Comparison of ENCODE assay signal across 16 cellular contexts in the genomic region with DNA sequence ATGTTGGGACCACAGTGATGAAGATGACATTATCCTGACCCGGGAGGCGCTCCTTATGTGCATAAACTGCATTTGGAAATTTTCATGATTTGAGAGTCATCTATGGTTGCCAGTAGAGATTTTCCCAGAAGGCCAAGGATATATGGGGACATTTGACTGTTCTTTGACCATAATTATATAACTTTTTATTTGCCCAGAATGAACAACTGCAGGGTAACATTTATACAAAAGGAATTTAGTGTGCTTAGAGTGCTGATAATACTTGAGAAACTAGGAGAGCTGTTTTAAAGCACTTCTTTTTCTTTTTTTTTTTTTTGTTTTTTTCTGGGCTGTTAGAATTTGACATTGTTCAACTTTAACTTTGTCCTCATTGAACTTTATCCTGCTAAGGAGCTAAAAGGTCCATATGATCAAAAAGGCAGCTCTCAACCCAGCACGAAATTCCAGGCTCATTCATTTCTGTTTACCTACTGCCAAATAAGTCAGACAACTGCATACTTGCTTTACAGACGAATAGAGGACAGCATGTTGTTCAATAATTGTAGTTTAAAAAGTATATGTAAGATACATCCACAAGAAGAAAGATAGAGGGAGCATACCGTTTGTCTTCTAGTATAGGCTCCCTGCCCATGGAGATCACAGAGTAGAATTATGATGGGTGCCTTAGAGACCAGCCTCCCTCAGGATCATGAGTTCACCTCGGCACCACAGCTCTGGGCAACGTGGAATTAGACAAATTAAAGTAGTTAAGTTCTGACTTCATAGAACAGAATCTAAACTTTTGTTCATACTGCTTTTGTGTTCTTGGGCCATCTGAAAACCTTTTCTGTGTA.
DNase-seq lines count a peak whose midpoint lies in the region; ATAC-seq and TF ChIP-seq lines count a peak whose summit lies in the region.
"Had no signal": no experiment of that assay in that cellular context is flagged by ENCODE, and none has a peak within 500 bp of the region (broad histone marks: within the 10 kb centered on the region; RNA-seq: fewer than 3 reads in every experiment).

No MANE protein-coding gene starts in this region.

- dilution Hi-C loops in mammary epithelial cell (cut with HindIII; ENCODE audit: low sequenced_read_pairs) = loop anchor here (5.0 kb wide), 1 partner anchor 65 kb away; no protein-coding TSS in a partner anchor

- H3K36me3 ChIP-seq in mammary epithelial cell (ENCODE audit: insufficient read depth, low read length) (no peaks in the 10 kb centered on the region), mucosa of rectum (ENCODE audit: control insufficient read depth in 2 of 2, insufficient read depth in 2 of 2, low read length in 2 of 2) (no peaks in the 10 kb centered on the region)

- peak overlapping the region; percentile 81 for H3K27ac Mint-ChIP-seq in type B pancreatic cell
- H3K27ac Mint-ChIP-seq: CD8-positive, alpha-beta T cell; naive thymus-derived CD4-positive, alpha-beta T cell; T-cell had no signal

- peak overlapping the region; percentile 75 for H3K4me2 ChIP-seq in mammary epithelial cell (ENCODE audit: insufficient read depth, low read depth, low read length)

- no peaks in the 10 kb centered on the region for H4K20me1 ChIP-seq in mammary epithelial cell (ENCODE audit: insufficient read depth, low read length)

- TF ChIP-seq CTCF in mammary epithelial cell (conservative IDR thresholded peaks at IDR 0.05 in 1 of 2, IDR thresholded peaks at IDR 0.05 in 1 of 2; ENCODE audit: extremely low read depth in 1 of 2, insufficient read depth in 1 of 2, low read depth in 1 of 2, low read length in 2 of 2) (no peak), type B pancreatic cell (conservative IDR thresholded peaks at IDR 0.05) (no peak)

- ATAC-seq in Right ventricle myocardium superior (ENCODE audit: poor library complexity) = peak; percentile 22
- no peak for ATAC-seq in GM19328 (IDR thresholded peaks at IDR 0.05; ENCODE audit: unreplicated experiment)
- ATAC-seq: CD8-positive, alpha-beta T cell; naive thymus-derived CD4-positive, alpha-beta T cell; T-cell had no signal

- BruUV-seq in mammary epithelial cell (replicated peaks; lab: Mats Ljungman, UMichigan) = no TSS peak

- H3K36me3 Mint-ChIP-seq in type B pancreatic cell = no peaks in the 10 kb centered on the region
- H3K36me3 Mint-ChIP-seq: CD8-positive, alpha-beta T cell; naive thymus-derived CD4-positive, alpha-beta T cell; T-cell had no signal

- H3K9ac ChIP-seq in mammary epithelial cell (ENCODE audit: insufficient read depth, low read length) (peak overlapping the region; percentile 43), mucosa of rectum (ENCODE audit: low read depth in 1 of 2, low read length in 2 of 2) (peak overlapping the region; percentile 9 to 65)

- in situ Hi-C loops in mammary epithelial cell (cut with MboI; ENCODE audit: low sequenced_read_pairs in 2 of 2) = no loop called here

- no peaks in the 10 kb centered on the region for H3K9me3 Mint-ChIP-seq in type B pancreatic cell
- H3K9me3 Mint-ChIP-seq: CD8-positive, alpha-beta T cell; naive thymus-derived CD4-positive, alpha-beta T cell; T-cell had no signal

- H3K9me3 ChIP-seq in mammary epithelial cell (replicated peaks; ENCODE audit: insufficient read depth, low read length) = no peaks in the 10 kb centered on the region
- H3K9me3 ChIP-seq in mucosa of rectum (ENCODE audit: control insufficient read depth in 2 of 2, low read length in 2 of 2) = no peaks in the 10 kb centered on the region

- intact Hi-C loops in Right ventricle myocardium superior (cut with DNase I) = no loop called here
- intact Hi-C loops in cardiac septum (cut with DNase I) = no loop called here
- intact Hi-C loops in mammary epithelial cell (cut with micrococcal nuclease) = no loop called here

- H3K79me2 ChIP-seq in mammary epithelial cell (ENCODE audit: insufficient read depth, low read length) = peaks cover 98% of the 10 kb centered on the region

- H3K4me3 ChIP-seq in mammary epithelial cell (replicated peaks in 1 of 3; ENCODE audit: insufficient read depth in 1 of 3, low read depth in 2 of 3, low read length in 3 of 3) (peak overlapping the region in 1 of 3 experiments; percentile 10), mucosa of rectum (ENCODE audit: low read length in 2 of 2) (peak overlapping the region; percentile 20 to 46)

- no peaks in the 10 kb centered on the region for H3K27me3 Mint-ChIP-seq in type B pancreatic cell

- H3K4me1 ChIP-seq in mammary epithelial cell (ENCODE audit: insufficient read depth, low read length) (peaks cover 58% of the 10 kb centered on the region), mucosa of rectum (ENCODE audit: control insufficient read depth in 2 of 2, insufficient read depth in 2 of 2, low read length in 2 of 2) (peaks cover 30 to 48% of the 10 kb centered on the region in 2 donors)

- H3K27ac ChIP-seq in mammary epithelial cell (ENCODE audit: insufficient read depth, low read depth, low read length) (peak overlapping the region; percentile 70), mucosa of rectum (ENCODE audit: low read depth in 2 of 2, low read length in 2 of 2) (peak overlapping the region; percentile 83 to 94)

- peak overlapping the region; percentile 56 for H3K4me3 Mint-ChIP-seq in type B pancreatic cell
- H3K4me3 Mint-ChIP-seq: CD8-positive, alpha-beta T cell; naive thymus-derived CD4-positive, alpha-beta T cell; T-cell had no signal

- H3K27me3 ChIP-seq in mammary epithelial cell (ENCODE audit: insufficient read depth, low read length) = no peaks in the 10 kb centered on the region
- H3K27me3 ChIP-seq in mucosa of rectum (ENCODE audit: control insufficient read depth in 2 of 2, insufficient read depth in 2 of 2, low read length in 2 of 2) = no peaks in the 10 kb centered on the region

- 33% methylated on average over 6 of the region's 7 CpGs for WGBS in mammary epithelial cell (ENCODE audit: low coverage, missing lambda C conversion rate)

- H2AFZ ChIP-seq in mammary epithelial cell (ENCODE audit: low read depth, low read length) = peak overlapping the region; percentile 5

- peaks cover 32% of the 10 kb centered on the region for H3K4me1 Mint-ChIP-seq in type B pancreatic cell (ENCODE audit: unreplicated experiment)
- H3K4me1 Mint-ChIP-seq: naive thymus-derived CD4-positive, alpha-beta T cell had no signal

- DNase-seq in Right ventricle myocardium superior (no peak), cardiac septum (ENCODE audit: low spot score) (no peak), mammary epithelial cell (no peak), type B pancreatic cell (ENCODE audit: extremely low spot score, unreplicated experiment) (no peak), NCI-H1694 treated with DMSO at 0.1 percent for 48 hours (lab: John Stamatoyannopoulos, UW) (no peak), MV-4-11 (lab: John Stamatoyannopoulos, UW) (no peak)
- DNase-seq: activated effector memory CD4-positive, alpha-beta T cell treated with anti-CD3 and anti-CD28 coated beads, Interleukin-2, amount 50 U/mL, for 16 hours; CD8-positive, alpha-beta T cell; dermis blood vessel endothelial cell; naive thymus-derived CD4-positive, alpha-beta T cell; NCI-H1694; NCI-H510A; stimulated activated CD4-positive, alpha-beta T cell treated with anti-CD3 and anti-CD28 coated beads, Interleukin-1b, Interleukin-23, amount 100 ng/mL, for 48 hours; T-cell had no signal

- CTCF ChIA-PET in mammary epithelial cell (lab: Charles Lee; ENCODE audit: low non-redundant PET) = no interaction called here
